In the genomic region with DNA sequence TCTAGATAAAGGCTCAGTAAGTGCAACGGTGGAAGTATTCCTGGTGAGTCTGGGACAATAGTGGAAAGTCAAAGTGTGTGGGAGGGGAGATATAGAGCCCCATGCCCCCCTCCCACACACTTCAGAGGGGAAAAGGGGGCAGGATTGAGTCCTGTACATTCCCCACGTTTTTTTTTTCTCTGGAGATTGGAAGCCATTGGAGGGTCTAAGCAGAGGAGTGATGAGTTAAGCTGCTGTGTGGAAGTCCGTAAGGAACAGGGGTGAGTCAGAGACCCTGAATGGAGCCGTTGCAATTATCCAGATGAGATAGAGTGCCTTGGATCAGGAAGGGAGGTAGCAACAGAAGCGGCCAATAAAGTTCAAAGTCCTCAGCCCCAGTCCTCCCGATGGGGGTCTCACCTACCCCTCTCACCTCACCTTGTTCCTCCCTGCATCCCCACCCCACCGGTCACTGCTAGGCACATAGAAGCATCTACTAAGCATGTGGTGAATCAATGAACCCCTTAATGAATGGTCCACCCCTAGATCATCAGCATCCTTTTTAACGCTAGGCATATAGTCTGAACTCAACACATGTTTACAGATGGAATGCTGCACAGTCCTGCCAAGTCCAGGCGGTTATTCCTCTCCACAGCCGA, we compare ENCODE assay signal across 8 cellular contexts. TPM values are rescaled to one million over a fixed set of nuclear protein-coding genes. Genes with fewer than 3 reads are reported as not detected.
DNase-seq lines count a peak whose midpoint lies in the region; ATAC-seq and TF ChIP-seq lines count a peak whose summit lies in the region.

No MANE protein-coding gene starts in this region.

- H3K27me3 ChIP-seq in tibial artery: no peaks in the 10 kb centered on the region

- H3K9me3 Mint-ChIP-seq in brain: peaks cover 0 to 3% (median 0%) of the 10 kb centered on the region in 5 experiments

- H3K4me1 ChIP-seq in tibial artery: peaks cover 0 to 19% (median 15%) of the 10 kb centered on the region in 4 donors

- H3K9me3 ChIP-seq in KOPT-K1 (ENCODE audit: insufficient read depth, low read length, poor library complexity, severe bottlenecking) (no peaks in the 10 kb centered on the region), tibial artery (no peaks in the 10 kb centered on the region)

- peak overlapping the region; percentile 79 for H3K4me3 ChIP-seq in GM12865 (ENCODE audit: low read depth, low read length)
- peak overlapping the region; percentile 60 to 71 for H3K4me3 ChIP-seq in tibial artery

- TF ChIP-seq CTCF in GM12865 (IDR thresholded peaks at IDR 0.05; ENCODE audit: insufficient read depth, low read depth, low read length, missing control alignments): no peak
- no peak for TF ChIP-seq CTCF in brain (conservative IDR thresholded peaks at IDR 0.05)
- TF ChIP-seq CTCF in tibial artery (IDR thresholded peaks at IDR 0.05): no peak

- ATAC-seq in GM21390 (IDR thresholded peaks at IDR 0.05; ENCODE audit: unreplicated experiment) (no peak), GM18907 (IDR thresholded peaks at IDR 0.05; ENCODE audit: unreplicated experiment) (no peak)

- H3K36me3 ChIP-seq in KOPT-K1 (ENCODE audit: insufficient read depth, low read length): peaks cover 20% of the 10 kb centered on the region
- peaks cover 16 to 22% (median 21%) of the 10 kb centered on the region in 3 donors for H3K36me3 ChIP-seq in tibial artery

- H3K27ac ChIP-seq in KOPT-K1 (ENCODE audit: low read depth, low read length, poor library complexity, severe bottlenecking) (peak overlapping the region; percentile 74), tibial artery (peak overlapping the region; percentile 84 to 95)

- no peak for DNase-seq in GM12865 (ENCODE audit: low read depth)
- DNase-seq in left kidney (ENCODE audit: low read depth, low spot score): peak; percentile 24
- DNase-seq in tibial artery: no peak
- no peak for DNase-seq in foreskin melanocyte

- H3K27ac Mint-ChIP-seq in brain: peak overlapping the region; percentile 97 to 99 (median 98)

- peaks cover 4% of the 10 kb centered on the region for H3K27me3 Mint-ChIP-seq in brain

- intact Hi-C loops in tibial artery (cut with DNase I; ENCODE audit: low total_unique reads): loop anchor here (10.0 kb wide), 1 partner anchor 83 kb away; no protein-coding TSS in a partner anchor

- peak overlapping the region; percentile 93 to 98 (median 94) for H3K4me3 Mint-ChIP-seq in brain

- peaks cover 19% of the 10 kb centered on the region for H3K36me3 Mint-ChIP-seq in brain

- peaks cover 36% of the 10 kb centered on the region for H3K4me1 Mint-ChIP-seq in brain

RNA-seq across cellular contexts. Expression of a gene that starts 0.7 kb away (rescaled TPM):
- polyA plus RNA-seq in brain (ENCODE audit: insufficient read depth, low read depth, low replicate concordance): 5.4 TPM
